In the genomic region with DNA sequence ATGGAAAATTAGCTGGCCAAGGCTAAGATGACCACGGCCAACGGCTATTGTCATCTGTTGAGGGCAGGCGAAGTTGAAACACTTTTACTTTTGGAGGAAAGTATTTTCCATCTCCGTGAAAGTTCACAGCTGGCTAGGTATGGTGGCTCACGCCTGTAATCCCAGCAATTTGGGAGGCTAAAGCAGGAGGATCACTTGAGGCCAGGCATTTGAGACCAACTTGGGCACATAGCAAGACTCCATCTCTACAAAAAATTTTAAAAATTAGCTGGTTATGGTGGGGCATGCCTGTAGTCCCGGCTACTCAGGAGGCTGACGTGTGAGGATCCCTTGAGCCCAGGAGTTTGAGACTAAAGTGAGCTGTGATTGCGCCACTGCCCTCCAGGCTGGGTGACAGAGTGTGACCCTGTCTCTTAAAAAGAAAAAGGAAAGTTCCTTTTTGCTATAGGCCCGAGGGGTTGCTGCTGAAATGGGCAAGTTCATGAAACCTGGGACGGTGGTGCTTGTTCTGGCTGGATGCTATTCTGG, we compare ENCODE assay signal across 8 cellular contexts.
"Had no signal": no experiment of that assay in that cellular context is flagged by ENCODE, and none has a peak within 500 bp of the region (broad histone marks: within the 10 kb centered on the region; RNA-seq: fewer than 3 reads in every experiment).

No MANE protein-coding gene starts in this region.

- ATAC-seq: HCT116 had no signal

- H3K9ac ChIP-seq: GM23248, KMS-11 had no signal

- DNase-seq: GM23248, GOT3, H7, KBM-7 had no signal

- H3K9me3 Mint-ChIP-seq: IgD-negative memory B cell had no signal

- H3K36me3 Mint-ChIP-seq: IgD-negative memory B cell had no signal

- H3K36me3 ChIP-seq: HAP-1 had no signal

- H3K4me3 ChIP-seq: GM23248, HAP-1 had no signal

- H3K27ac ChIP-seq: GM23248, KMS-11 had no signal

- H3K27ac Mint-ChIP-seq: IgD-negative memory B cell had no signal

- H3K27me3 Mint-ChIP-seq: IgD-negative memory B cell had no signal

- H2AFZ ChIP-seq: GM23248 had no signal

- H3K4me1 ChIP-seq: HAP-1 had no signal

- H3K9me3 ChIP-seq: HAP-1 had no signal

- H3K4me2 ChIP-seq: KMS-11 had no signal

- H3K4me3 Mint-ChIP-seq: IgD-negative memory B cell had no signal
